Comparison of ENCODE assay signal across 16 cellular contexts in the genomic region with DNA sequence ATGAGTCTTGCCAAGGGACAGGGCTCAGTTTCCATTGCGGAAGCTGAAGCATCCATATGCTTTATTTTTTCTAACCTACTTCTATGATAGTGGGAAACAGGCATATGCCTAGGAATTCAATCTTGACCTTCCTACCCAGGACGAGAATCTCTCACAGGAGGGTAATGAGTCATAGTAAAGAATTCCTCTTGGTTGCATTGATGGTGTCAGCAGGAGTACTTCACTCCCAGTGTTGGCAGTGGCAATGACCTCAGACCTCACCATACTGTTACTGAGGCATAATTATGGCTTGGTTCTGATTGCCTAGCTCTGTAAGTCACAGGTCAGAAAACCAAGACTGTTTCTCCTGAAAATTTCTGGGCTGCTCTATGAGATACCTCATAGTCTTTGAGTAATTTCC.
DNase-seq lines count a peak whose midpoint lies in the region; ATAC-seq, FAIRE-seq and TF ChIP-seq lines count a peak whose summit lies in the region.
"Had no signal": no experiment of that assay in that cellular context is flagged by ENCODE, and none has a peak within 500 bp of the region (broad histone marks: within the 10 kb centered on the region; RNA-seq: fewer than 3 reads in every experiment).

No MANE protein-coding gene starts in this region.

- H3K4me1 ChIP-seq in endodermal cell (ENCODE audit: control insufficient read depth, insufficient read depth, low read length): peaks cover 3% of the 10 kb centered on the region
- H3K4me1 ChIP-seq: colonic mucosa, heart right ventricle had no signal

- H3K27ac Mint-ChIP-seq in endodermal cell (no peak overlapping the region), osteocyte (ENCODE audit: unreplicated experiment) (no peak overlapping the region)
- H3K27ac Mint-ChIP-seq: activated T-helper 2 cell treated with anti-CD3 and anti-CD28 coated beads, Interferon-gamma antibody, Interleukin-2, Interleukin-4, amounts not matched to agents 10 μg/mL and 5 μg/mL and 100 μg/mL, durations not matched to agents 14 hours and 24 hours and 36 hours; CD8-positive, alpha-beta memory T cell; IgD-negative memory B cell had no signal

- DNase-seq in EL (peak; percentile 73), NCI-H69 (lab: John Stamatoyannopoulos, UW) (peak; percentile 52), endodermal cell (peak; percentile 63), non-pigmented ciliary epithelial cell (ENCODE audit: low read depth) (peak; percentile 45), D721Med (ENCODE audit: insufficient read length, low spot score) (no peak), NCI-H2029 (lab: John Stamatoyannopoulos, UW) (no peak), osteocyte (ENCODE audit: extremely low spot score, unreplicated experiment) (no peak)
- DNase-seq: CD8-positive, alpha-beta memory T cell; colonic mucosa; heart right ventricle; NCI-H2171; SHP77 treated with DMSO at 0.1 percent for 48 hours had no signal

- no peak overlapping the region for H3K9ac ChIP-seq in endodermal cell (ENCODE audit: extremely low read depth, low read length, poor library complexity, severe bottlenecking)

- H3K4me1 Mint-ChIP-seq in endodermal cell: peaks cover 4% of the 10 kb centered on the region
- H3K4me1 Mint-ChIP-seq in osteocyte (ENCODE audit: unreplicated experiment): peaks cover 8% of the 10 kb centered on the region
- H3K4me1 Mint-ChIP-seq: CD8-positive, alpha-beta memory T cell; IgD-negative memory B cell had no signal

- ATAC-seq in HG03520 (IDR thresholded peaks at IDR 0.05; ENCODE audit: unreplicated experiment): no peak
- ATAC-seq: GM12878, heart right ventricle had no signal

- H3K9me3 Mint-ChIP-seq in endodermal cell (no peaks in the 10 kb centered on the region), osteocyte (ENCODE audit: unreplicated experiment) (no peaks in the 10 kb centered on the region)
- H3K9me3 Mint-ChIP-seq: activated T-helper 2 cell treated with anti-CD3 and anti-CD28 coated beads, Interferon-gamma antibody, Interleukin-2, Interleukin-4, amounts not matched to agents 10 μg/mL and 5 μg/mL and 100 μg/mL, durations not matched to agents 14 hours and 24 hours and 36 hours; CD8-positive, alpha-beta memory T cell; IgD-negative memory B cell had no signal

- H3K27me3 Mint-ChIP-seq in endodermal cell (ENCODE audit: insufficient read depth) (no peaks in the 10 kb centered on the region), osteocyte (ENCODE audit: unreplicated experiment) (no peaks in the 10 kb centered on the region)
- H3K27me3 Mint-ChIP-seq: CD8-positive, alpha-beta memory T cell; IgD-negative memory B cell had no signal

- H3K27ac ChIP-seq in endodermal cell (ENCODE audit: low read depth, low read length): no peak overlapping the region
- H3K27ac ChIP-seq: colonic mucosa, heart right ventricle had no signal

- no peak for TF ChIP-seq CTCF in endodermal cell (conservative IDR thresholded peaks at IDR 0.05)
- no peak for TF ChIP-seq CTCF in D721Med (IDR thresholded peaks at IDR 0.05; ENCODE audit: insufficient read depth, missing control alignments)
- TF ChIP-seq CTCF in osteocyte (IDR thresholded peaks at IDR 0.05): no peak

- H3K36me3 Mint-ChIP-seq in endodermal cell (ENCODE audit: low read depth): no peaks in the 10 kb centered on the region
- H3K36me3 Mint-ChIP-seq in osteocyte (ENCODE audit: unreplicated experiment): no peaks in the 10 kb centered on the region
- H3K36me3 Mint-ChIP-seq: CD8-positive, alpha-beta memory T cell; IgD-negative memory B cell had no signal

- no peaks in the 10 kb centered on the region for H3K27me3 ChIP-seq in endodermal cell (ENCODE audit: control insufficient read depth, insufficient read depth, low read length, poor library complexity, severe bottlenecking)
- H3K27me3 ChIP-seq: colonic mucosa, heart right ventricle had no signal

- FAIRE-seq in D721Med (lab: Jason Lieb, UNC): no peak
- FAIRE-seq: GM12878 had no signal

- no peak overlapping the region for H3K4me3 ChIP-seq in endodermal cell (ENCODE audit: low read length)
- H3K4me3 ChIP-seq: colonic mucosa, GM12878, heart right ventricle had no signal

- no peak overlapping the region for H3K4me3 Mint-ChIP-seq in endodermal cell
- H3K4me3 Mint-ChIP-seq in osteocyte (ENCODE audit: unreplicated experiment): no peak overlapping the region
- H3K4me3 Mint-ChIP-seq: CD8-positive, alpha-beta memory T cell; IgD-negative memory B cell had no signal

- WGBS in endodermal cell (ENCODE audit: insufficient coverage in 1 of 2, insufficient read length in 1 of 2), 2 experiments: 61% methylated on average over 2 of the region's 2 CpGs; no CpG with 5 or more reads in 1 of the 2 experiments

- no peaks in the 10 kb centered on the region for H3K9me3 ChIP-seq in endodermal cell (ENCODE audit: control insufficient read depth, low read length)
- H3K9me3 ChIP-seq: colonic mucosa, heart right ventricle had no signal

- H3K36me3 ChIP-seq in endodermal cell (ENCODE audit: control insufficient read depth, insufficient read depth, low read length): no peaks in the 10 kb centered on the region
- H3K36me3 ChIP-seq: colonic mucosa, heart right ventricle had no signal

Comparison
In these comparisons a context has a peak if more than half of its experiments do, and no peak if none do; other contexts are left out.
1. DNase-seq: peak in EL (single experiment), NCI-H69 (single experiment), endodermal cell (single experiment) and non-pigmented ciliary epithelial cell (single experiment); none in D721Med (single experiment), NCI-H2029 (single experiment) and osteocyte (single experiment).